Comparison of ENCODE assay signal across 11 cellular contexts in genomic region chr12:91467686-91468085, GRCh38.
"Had no signal": no experiment of that assay in that cellular context is flagged by ENCODE, and none has a peak within 500 bp of the region (broad histone marks: within the 10 kb centered on the region; RNA-seq: fewer than 3 reads in every experiment).

No MANE protein-coding gene starts in this region.

- FAIRE-seq: H1, H54 had no signal

- ATAC-seq: GM23338, HCT116 had no signal

- H3K36me3 ChIP-seq: HAP-1 had no signal

- DNase-seq: GM23248, GOT3, H7, H9, HCEC 1CT, HFFc6 had no signal

- H3K27ac ChIP-seq: GM23248 had no signal

- H3K9ac ChIP-seq: GM23248 had no signal

- H3K9me3 ChIP-seq: HAP-1 had no signal

- H3K4me1 ChIP-seq: HAP-1 had no signal

- H2AFZ ChIP-seq: GM23248, GM23338 had no signal

- H3K4me3 ChIP-seq: GM23248, GM23338, HAP-1 had no signal

- H3K4me2 ChIP-seq: GM23338 had no signal
